ENCODE assay signal across 8 cellular contexts in genomic region chr12:103632554-103633216, GRCh38. TPM values are rescaled to one million over a fixed set of nuclear protein-coding genes. Genes with fewer than 3 reads are reported as not detected.
DNase-seq lines count a peak whose midpoint lies in the region; ATAC-seq and TF ChIP-seq lines count a peak whose summit lies in the region.

No MANE protein-coding gene starts in this region.

- 51 to 55% methylated on average over 15 of the region's 15 CpGs for WGBS in sigmoid colon, 2 donors

- peaks cover 0 to 4% (median 2%) of the 10 kb centered on the region in 7 donors for H3K9me3 Mint-ChIP-seq in CD4-positive, CD25-positive, alpha-beta regulatory T cell
- no peaks in the 10 kb centered on the region for H3K9me3 Mint-ChIP-seq in activated CD8-positive, alpha-beta T cell treated with anti-CD3 and anti-CD28 coated beads, Interleukin-2, amount 10 ng/mL, durations not matched to agents 7 days and 5 days (ENCODE audit: insufficient read depth)

- H3K9me3 ChIP-seq in CD4-positive, CD25-positive, alpha-beta regulatory T cell (ENCODE audit: control insufficient read depth in 2 of 2, low read length in 2 of 2), result no peaks in the 10 kb centered on the region
- H3K9me3 ChIP-seq in sigmoid colon, result peaks cover 0 to 7% (median 5%) of the 10 kb centered on the region in 4 donors

- H3K27me3 ChIP-seq in CD4-positive, CD25-positive, alpha-beta regulatory T cell (ENCODE audit: control insufficient read depth, insufficient read depth, low read length), result no peaks in the 10 kb centered on the region
- H3K27me3 ChIP-seq in sigmoid colon, result no peaks in the 10 kb centered on the region

- H3K4me3 ChIP-seq in CD4-positive, CD25-positive, alpha-beta regulatory T cell (ENCODE audit: low read depth, low read length), result no peak overlapping the region
- H3K4me3 ChIP-seq in sigmoid colon, result no peak overlapping the region

- CTCF ChIA-PET in activated CD8-positive, alpha-beta T cell treated with anti-CD3 and anti-CD28 coated beads, Interleukin-2, amount 10 ng/mL, durations not matched to agents 7 days and 5 days (lab: Charles Lee), result interaction anchor here (0.5 to 2.1 kb wide), 22 partner anchors 9 to 749 kb away, joined by 3 to 13 read pairs (median 4); no protein-coding TSS in a partner anchor

- peak in 1 of 2 donors; percentile 40 for ATAC-seq in CD4-positive, CD25-positive, alpha-beta regulatory T cell (ENCODE audit: low read depth in 2 of 2)
- ATAC-seq in GM18867 (IDR thresholded peaks at IDR 0.05; ENCODE audit: unreplicated experiment), result peak; percentile 90
- ATAC-seq in HG03139 (IDR thresholded peaks at IDR 0.05; ENCODE audit: unreplicated experiment), result peak; percentile 78
- peak; percentile 88 for ATAC-seq in activated CD8-positive, alpha-beta T cell treated with anti-CD3 and anti-CD28 coated beads, Interleukin-2, amount 10 ng/mL, durations not matched to agents 7 days and 5 days

- DNase-seq in CD4-positive, CD25-positive, alpha-beta regulatory T cell, result peak; percentile 11 to 60 (median 19)
- DNase-seq in NCI-H748 (lab: John Stamatoyannopoulos, UW; ENCODE audit: unreplicated experiment), result peak; percentile 75
- peak; percentile 81 for DNase-seq in activated CD8-positive, alpha-beta T cell treated with anti-CD3 and anti-CD28 coated beads, Interleukin-2, amount 10 ng/mL, durations not matched to agents 7 days and 5 days
- peak; percentile 56 for DNase-seq in foreskin melanocyte
- no peak for DNase-seq in sigmoid colon
- DNase-seq in inferior parietal cortex (ENCODE audit: extremely low spot score), result no peak

- POLR2A ChIA-PET in activated CD8-positive, alpha-beta T cell treated with anti-CD3 and anti-CD28 coated beads, Interleukin-2, amount 10 ng/mL, durations not matched to agents 7 days and 5 days (lab: Charles Lee), result no interaction called here

- no peaks in the 10 kb centered on the region for H3K4me1 ChIP-seq in CD4-positive, CD25-positive, alpha-beta regulatory T cell (ENCODE audit: control insufficient read depth, insufficient read depth, low read length, poor library complexity, severe bottlenecking)
- H3K4me1 ChIP-seq in sigmoid colon, result peaks cover 0 to 15% (median 4%) of the 10 kb centered on the region in 4 donors

- no peak overlapping the region for H3K27ac Mint-ChIP-seq in CD4-positive, CD25-positive, alpha-beta regulatory T cell
- H3K27ac Mint-ChIP-seq in activated CD8-positive, alpha-beta T cell treated with anti-CD3 and anti-CD28 coated beads, Interleukin-2, amount 10 ng/mL, durations not matched to agents 7 days and 5 days, result no peak overlapping the region

- no peaks in the 10 kb centered on the region for H3K36me3 ChIP-seq in CD4-positive, CD25-positive, alpha-beta regulatory T cell (ENCODE audit: control insufficient read depth, insufficient read depth, low read length)
- no peaks in the 10 kb centered on the region for H3K36me3 ChIP-seq in sigmoid colon

- H3K27ac ChIP-seq in CD4-positive, CD25-positive, alpha-beta regulatory T cell (ENCODE audit: insufficient read depth, low read length, poor library complexity, severe bottlenecking), result no peak overlapping the region
- H3K27ac ChIP-seq in sigmoid colon, result no peak overlapping the region

- no peak for TF ChIP-seq POLR2A in sigmoid colon (IDR thresholded peaks at IDR 0.05)

- no peaks in the 10 kb centered on the region for H3K4me1 Mint-ChIP-seq in CD4-positive, CD25-positive, alpha-beta regulatory T cell
- no peaks in the 10 kb centered on the region for H3K4me1 Mint-ChIP-seq in activated CD8-positive, alpha-beta T cell treated with anti-CD3 and anti-CD28 coated beads, Interleukin-2, amount 10 ng/mL, durations not matched to agents 7 days and 5 days (ENCODE audit: low read depth)

- intact Hi-C loops in sigmoid colon (cut with DNase I), result no loop called here

- no peak for TF ChIP-seq EP300 in sigmoid colon (IDR thresholded peaks at IDR 0.05)

- H3K27me3 Mint-ChIP-seq in CD4-positive, CD25-positive, alpha-beta regulatory T cell, result peaks cover 8% of the 10 kb centered on the region
- peaks cover under 1% of the 10 kb centered on the region for H3K27me3 Mint-ChIP-seq in activated CD8-positive, alpha-beta T cell treated with anti-CD3 and anti-CD28 coated beads, Interleukin-2, amount 10 ng/mL, durations not matched to agents 7 days and 5 days (ENCODE audit: low read depth)

- peak in 3 of 4 experiments; percentile 13 to 37 (median 23) for TF ChIP-seq CTCF in sigmoid colon (IDR thresholded peaks at IDR 0.05)

- H3K4me3 Mint-ChIP-seq in CD4-positive, CD25-positive, alpha-beta regulatory T cell, result no peak overlapping the region
- no peak overlapping the region for H3K4me3 Mint-ChIP-seq in activated CD8-positive, alpha-beta T cell treated with anti-CD3 and anti-CD28 coated beads, Interleukin-2, amount 10 ng/mL, durations not matched to agents 7 days and 5 days

- no peaks in the 10 kb centered on the region for H3K36me3 Mint-ChIP-seq in CD4-positive, CD25-positive, alpha-beta regulatory T cell
- H3K36me3 Mint-ChIP-seq in activated CD8-positive, alpha-beta T cell treated with anti-CD3 and anti-CD28 coated beads, Interleukin-2, amount 10 ng/mL, durations not matched to agents 7 days and 5 days (ENCODE audit: low read depth), result no peaks in the 10 kb centered on the region

RNA-seq across cellular contexts. Expression of gene STAB2, which starts 45.6 kb away (rescaled TPM):
- total RNA-seq in CD4-positive, CD25-positive, alpha-beta regulatory T cell, result not detected
- not detected for polyA plus RNA-seq in CD4-positive, CD25-positive, alpha-beta regulatory T cell
- total RNA-seq in activated CD8-positive, alpha-beta T cell treated with anti-CD3 and anti-CD28 coated beads, Interleukin-2, amount 10 ng/mL, durations not matched to agents 7 days and 5 days, result not detected
- under 1 TPM in 3 of 4 donors, not detected in 1; under 0.01 to 0.55 (median 0.41) TPM for total RNA-seq in sigmoid colon
- polyA plus RNA-seq in sigmoid colon, result under 1 TPM; 0.23 to 0.66 (median 0.60) TPM

Comparison
In these comparisons a context has a peak if more than half of its experiments do, and no peak if none do; other contexts are left out.
1. DNase-seq: peak in CD4-positive, CD25-positive, alpha-beta regulatory T cell (3 of 3), NCI-H748 (single experiment), activated CD8-positive, alpha-beta T cell treated with anti-CD3 and anti-CD28 coated beads, Interleukin-2, amount 10 ng/mL, durations not matched to agents 7 days and 5 days (single experiment) and foreskin melanocyte (single experiment); none in sigmoid colon (single experiment) and inferior parietal cortex (single experiment).